10 cellular contexts compared by ENCODE assay signal in the genomic region with DNA sequence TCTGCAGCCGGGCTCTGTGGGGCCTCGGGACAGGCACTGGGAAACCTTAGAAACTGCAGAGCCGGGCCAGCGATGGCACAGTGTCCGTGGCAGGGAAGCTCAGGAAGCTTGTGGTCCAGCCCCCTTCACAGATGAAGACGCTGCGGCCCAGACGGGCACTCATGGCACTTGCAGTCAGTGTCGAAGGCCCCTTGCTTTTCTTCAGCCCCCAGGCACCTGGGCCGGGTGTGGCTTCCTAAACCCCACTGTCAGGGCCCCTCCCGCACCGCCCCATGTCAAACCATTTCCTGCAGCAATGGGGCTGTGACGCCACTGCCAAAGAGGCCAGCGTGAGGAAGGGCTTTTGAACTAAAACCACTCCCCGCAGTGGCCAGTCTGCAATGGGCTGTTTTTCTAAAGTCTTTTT.
DNase-seq lines count a peak whose midpoint lies in the region; ATAC-seq and TF ChIP-seq lines count a peak whose summit lies in the region.
"Had no signal": no experiment of that assay in that cellular context is flagged by ENCODE, and none has a peak within 500 bp of the region (broad histone marks: within the 10 kb centered on the region; RNA-seq: fewer than 3 reads in every experiment).

No MANE protein-coding gene starts in this region.

- WGBS in tibial nerve, 2 donors, result 61 to 62% methylated on average over 15 of the region's 15 CpGs

- no peaks in the 10 kb centered on the region for H3K27me3 Mint-ChIP-seq in T-helper 2 cell treated with Interferon-gamma antibody and Interleukin-4, amounts not matched to agents 5 μg/mL and 100 μg/mL, for 36 hours (ENCODE audit: low read depth)

- H3K36me3 Mint-ChIP-seq in T-helper 2 cell treated with Interferon-gamma antibody and Interleukin-4, amounts not matched to agents 5 μg/mL and 100 μg/mL, for 36 hours (ENCODE audit: low read depth), result peaks cover 13% of the 10 kb centered on the region

- no peak for TF ChIP-seq EP300 in tibial nerve (IDR thresholded peaks at IDR 0.05)

- H3K27me3 ChIP-seq in tibial nerve, result no peaks in the 10 kb centered on the region

- H3K4me1 ChIP-seq in tibial nerve, result peaks cover 0 to 21% (median 0%) of the 10 kb centered on the region in 4 donors

- H3K4me1 Mint-ChIP-seq in T-helper 2 cell treated with Interferon-gamma antibody and Interleukin-4, amounts not matched to agents 5 μg/mL and 100 μg/mL, for 36 hours (ENCODE audit: low read depth), result peaks cover 24% of the 10 kb centered on the region

- TF ChIP-seq CTCF in tibial nerve (IDR thresholded peaks at IDR 0.05), result no peak

- H3K9me3 ChIP-seq in tibial nerve, result no peaks in the 10 kb centered on the region

- in situ Hi-C loops in ACHN (cut with HindIII; ENCODE audit: low pct_ligation_motif_present, low pct_unique_long_range_greater_than_20kb, low sequenced_read_pairs), result no loop called here

- H3K27ac Mint-ChIP-seq in T-helper 2 cell treated with Interferon-gamma antibody and Interleukin-4, amounts not matched to agents 5 μg/mL and 100 μg/mL, for 36 hours, result peak overlapping the region; percentile 91
- H3K27ac Mint-ChIP-seq: H9 had no signal

- no peak for ATAC-seq in GM21528 (IDR thresholded peaks at IDR 0.05; ENCODE audit: low FRiP score, unreplicated experiment)

- no peak for TF ChIP-seq POLR2A in tibial nerve (IDR thresholded peaks at IDR 0.05)

- no peaks in the 10 kb centered on the region for H3K36me3 ChIP-seq in tibial nerve

- DNase-seq in T-helper 2 cell treated with Interferon-gamma antibody and Interleukin-4, amounts not matched to agents 5 μg/mL and 100 μg/mL, for 36 hours (ENCODE audit: low spot score), result peak; percentile 51
- peak; percentile 48 to 59 for DNase-seq in activated T-helper 1 cell treated with anti-CD3 and anti-CD28 coated beads, Interleukin-2, amount 50 U/mL, for 16 hours (ENCODE audit: low read depth in 1 of 2, low spot score in 1 of 2)
- DNase-seq in lung microvascular endothelial cell (ENCODE audit: low read depth in 2 of 2), result peak; percentile 46 to 47
- peak; percentile 61 for DNase-seq in stimulated activated CD8-positive, alpha-beta memory T cell treated with anti-CD3 and anti-CD28 coated beads, Interleukin-4, amount 100 ng/mL, for 48 hours
- no peak for DNase-seq in RKO (ENCODE audit: low spot score)
- DNase-seq in ACHN, result no peak
- DNase-seq in tibial nerve (ENCODE audit: low spot score in 2 of 2), result no peak
- DNase-seq: H9, SHP77 had no signal

- H3K27ac ChIP-seq in tibial nerve, result peak overlapping the region in 1 of 4 donors; percentile 40

- no peaks in the 10 kb centered on the region for H3K9me3 Mint-ChIP-seq in T-helper 2 cell treated with Interferon-gamma antibody and Interleukin-4, amounts not matched to agents 5 μg/mL and 100 μg/mL, for 36 hours
- H3K9me3 Mint-ChIP-seq: H9 had no signal

- H3K4me3 Mint-ChIP-seq in T-helper 2 cell treated with Interferon-gamma antibody and Interleukin-4, amounts not matched to agents 5 μg/mL and 100 μg/mL, for 36 hours, result peak overlapping the region; percentile 76
- H3K4me3 Mint-ChIP-seq: H9 had no signal

- no peak overlapping the region for H3K4me3 ChIP-seq in tibial nerve

Comparison
In these comparisons a context has a peak if more than half of its experiments do, and no peak if none do; other contexts are left out.
1. DNase-seq: peak in T-helper 2 cell treated with Interferon-gamma antibody and Interleukin-4, amounts not matched to agents 5 μg/mL and 100 μg/mL, for 36 hours (single experiment), activated T-helper 1 cell treated with anti-CD3 and anti-CD28 coated beads, Interleukin-2, amount 50 U/mL, for 16 hours (2 of 2), lung microvascular endothelial cell (2 of 2) and stimulated activated CD8-positive, alpha-beta memory T cell treated with anti-CD3 and anti-CD28 coated beads, Interleukin-4, amount 100 ng/mL, for 48 hours (single experiment); none in RKO (single experiment), ACHN (single experiment) and tibial nerve (0 of 2).